25 cellular contexts compared by ENCODE assay signal in genomic region chr18:48736316-48736715, GRCh38.
DNase-seq lines count a peak whose midpoint lies in the region; ATAC-seq, FAIRE-seq and TF ChIP-seq lines count a peak whose summit lies in the region.
"Had no signal": no experiment of that assay in that cellular context is flagged by ENCODE, and none has a peak within 500 bp of the region (broad histone marks: within the 10 kb centered on the region; RNA-seq: fewer than 3 reads in every experiment).

No MANE protein-coding gene starts in this region.

- no peak overlapping the region for H3K9ac ChIP-seq in mesendoderm (ENCODE audit: low read length)
- H3K9ac ChIP-seq: BLaER1 had no signal

- no peak overlapping the region for H3K4ac ChIP-seq in mesendoderm (ENCODE audit: low read depth, low read length)

- no CpG with 5 or more reads among the region's 5 CpGs for WGBS in mesendoderm (ENCODE audit: extremely low coverage, insufficient coverage, low lambda C conversion rate)

- no peaks in the 10 kb centered on the region for H3K79me2 ChIP-seq in mesendoderm (ENCODE audit: control insufficient read depth, insufficient read depth, low read length)

- no peak for FAIRE-seq in RCC 7860 (lab: Jason Lieb, UNC)
- FAIRE-seq: A204.1, GM12878, HTR-8/SVneo had no signal

- no peak overlapping the region for H3K18ac ChIP-seq in mesendoderm (ENCODE audit: low read length)

- no peaks in the 10 kb centered on the region for H3K9me3 ChIP-seq in RWPE2 (ENCODE audit: severe bottlenecking)
- H3K9me3 ChIP-seq: BLaER1 had no signal

- H3K9me3 Mint-ChIP-seq in chondrocyte (ENCODE audit: low read depth) = no peaks in the 10 kb centered on the region
- H3K9me3 Mint-ChIP-seq: CD4-positive, CD25-positive, alpha-beta regulatory T cell; GM23338; H9 had no signal

- no peak overlapping the region for H3K4me2 ChIP-seq in mesendoderm (ENCODE audit: low read length)
- H3K4me2 ChIP-seq: GM23338 had no signal

- H3K4me1 Mint-ChIP-seq in chondrocyte (ENCODE audit: low read depth) = peaks cover 79% of the 10 kb centered on the region

- H3K4me3 ChIP-seq in RWPE2 (ENCODE audit: severe bottlenecking) = no peak overlapping the region
- no peak overlapping the region for H3K4me3 ChIP-seq in mesendoderm (ENCODE audit: low read length)
- H3K4me3 ChIP-seq in brain microvascular endothelial cell (ENCODE audit: low read depth, low read length) = no peak overlapping the region
- H3K4me3 ChIP-seq: BLaER1, GM12878, GM23338 had no signal

- no peak overlapping the region for H4K8ac ChIP-seq in mesendoderm (ENCODE audit: low read depth, low read length)

- peak overlapping the region; percentile 62 for H3K27ac Mint-ChIP-seq in chondrocyte (ENCODE audit: unreplicated experiment)
- H3K27ac Mint-ChIP-seq: CD4-positive, CD25-positive, alpha-beta regulatory T cell; GM23338 had no signal

- no peaks in the 10 kb centered on the region for H3K36me3 ChIP-seq in RWPE2 (ENCODE audit: low read depth)
- H3K36me3 ChIP-seq in mesendoderm (ENCODE audit: control insufficient read depth, insufficient read depth, low read length) = no peaks in the 10 kb centered on the region
- H3K36me3 ChIP-seq in brain microvascular endothelial cell (replicated peaks) = no peaks in the 10 kb centered on the region
- H3K36me3 ChIP-seq: BLaER1 had no signal

- no peak overlapping the region for H4K5ac ChIP-seq in mesendoderm (ENCODE audit: low read length)

- H3K27ac ChIP-seq in RWPE2 (ENCODE audit: poor library complexity, severe bottlenecking) (no peak overlapping the region), mesendoderm (ENCODE audit: low read depth, low read length) (no peak overlapping the region), brain microvascular endothelial cell (no peak overlapping the region)
- H3K27ac ChIP-seq: BLaER1 had no signal

- H2BK120ac ChIP-seq in mesendoderm (ENCODE audit: low read depth, low read length) = no peak overlapping the region

- H3K56ac ChIP-seq in mesendoderm (ENCODE audit: low read length) = no peak overlapping the region

- ATAC-seq in RWPE2 (ENCODE audit: low read depth) = peak; percentile 32; the same call in 2 of the 3 replicates
- no peak for ATAC-seq in left lobe of liver
- ATAC-seq: GM12878, GM23338, Panc1 had no signal

- H2AK5ac ChIP-seq in mesendoderm (ENCODE audit: low read length) = no peak overlapping the region

- peaks cover 12% of the 10 kb centered on the region for H3K36me3 Mint-ChIP-seq in chondrocyte (ENCODE audit: low read depth)
- H3K36me3 Mint-ChIP-seq: CD4-positive, CD25-positive, alpha-beta regulatory T cell had no signal

- H3K79me1 ChIP-seq in mesendoderm (ENCODE audit: low read length) = no peaks in the 10 kb centered on the region

- no peak overlapping the region for H2BK15ac ChIP-seq in mesendoderm (replicated peaks; ENCODE audit: low read depth)

- no peak overlapping the region for H2BK5ac ChIP-seq in mesendoderm (ENCODE audit: low read length)

- no peaks in the 10 kb centered on the region for H3K27me3 Mint-ChIP-seq in chondrocyte (ENCODE audit: low read depth)

- H3K27me3 ChIP-seq in RWPE2 (ENCODE audit: insufficient read depth, poor library complexity, severe bottlenecking) = no peaks in the 10 kb centered on the region
- H3K27me3 ChIP-seq in mesendoderm (ENCODE audit: insufficient read depth, low read length, poor library complexity) = no peaks in the 10 kb centered on the region
- H3K27me3 ChIP-seq in brain microvascular endothelial cell (replicated peaks) = no peaks in the 10 kb centered on the region
- H3K27me3 ChIP-seq: BLaER1 had no signal

- TF ChIP-seq CTCF in RWPE2 (IDR thresholded peaks at IDR 0.05; ENCODE audit: poor library complexity, severe bottlenecking) (no peak), chondrocyte (IDR thresholded peaks at IDR 0.05) (no peak), brain microvascular endothelial cell (IDR thresholded peaks at IDR 0.05; ENCODE audit: low read depth, low read length, missing control alignments) (no peak)

- DNase-seq in ELR (ENCODE audit: low read depth) (peak; percentile 62), RWPE2 (ENCODE audit: low spot score) (no peak), chondrocyte (ENCODE audit: low spot score) (no peak), mesendoderm (no peak), brain microvascular endothelial cell (no peak), NCI-H2107 (lab: John Stamatoyannopoulos, UW) (no peak), left lobe of liver (ENCODE audit: low spot score) (no peak), RCC 7860 (ENCODE audit: low spot score) (no peak)
- DNase-seq: CD4-positive, CD25-positive, alpha-beta regulatory T cell; DMS153; GDM1; H9; KBM-7; MV-4-11; NCI-H1105; NCI-H2029; NCI-H226; NCI-H510A; NCI-H69 had no signal

- no peak overlapping the region for H3K4me3 Mint-ChIP-seq in chondrocyte (ENCODE audit: unreplicated experiment)
- H3K4me3 Mint-ChIP-seq: CD4-positive, CD25-positive, alpha-beta regulatory T cell; GM23338; H9 had no signal

- in situ Hi-C loops in brain microvascular endothelial cell (cut with HindIII; ENCODE audit: low pct_ligation_motif_present, low sequenced_read_pairs) = no loop called here

- peak overlapping the region; percentile 6 for H3K23ac ChIP-seq in mesendoderm (ENCODE audit: low read length)

- H3K4me1 ChIP-seq in RWPE2 (ENCODE audit: insufficient read depth, poor library complexity, severe bottlenecking) = peaks cover 29% of the 10 kb centered on the region
- peaks cover 7% of the 10 kb centered on the region for H3K4me1 ChIP-seq in mesendoderm (ENCODE audit: control insufficient read depth, low read depth, low read length)
